In the genomic region with DNA sequence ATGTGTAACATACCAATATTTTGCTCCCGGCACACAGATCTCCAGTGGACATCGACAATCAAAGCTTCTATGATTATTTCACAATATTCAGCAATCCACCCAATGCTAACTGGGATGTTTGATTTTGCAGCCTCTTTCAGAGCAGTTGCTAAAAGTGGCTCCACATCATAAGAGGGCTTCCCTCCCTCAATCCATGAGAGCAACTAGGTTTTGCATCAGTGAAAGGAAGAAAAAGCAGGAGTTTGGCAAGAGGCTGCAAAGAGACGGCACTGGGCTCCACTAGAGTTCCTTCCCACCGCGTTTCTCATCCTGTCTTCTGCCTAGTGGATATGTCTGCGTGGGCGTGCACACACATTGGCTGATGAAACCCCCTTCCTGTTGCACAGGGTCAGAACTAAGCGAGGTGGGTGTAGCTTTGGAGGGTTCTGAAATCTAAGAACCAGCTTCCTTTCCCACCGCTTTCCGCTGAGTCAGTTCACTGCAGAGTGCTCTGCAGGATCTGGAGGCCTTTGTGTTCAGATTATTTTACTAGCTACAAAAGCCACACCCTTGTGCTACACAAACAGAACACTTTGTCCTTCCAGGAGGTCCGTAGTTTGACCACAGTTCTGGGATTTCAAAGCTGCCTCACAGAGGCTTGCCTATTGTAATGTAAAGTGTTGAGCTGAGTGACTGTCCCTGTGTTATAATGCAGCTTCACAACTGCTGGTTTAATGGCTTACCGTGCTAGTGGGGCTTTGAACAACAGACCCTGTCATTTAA, we compare ENCODE assay signal across 8 cellular contexts. TPM values are rescaled to one million over a fixed set of nuclear protein-coding genes. Genes with fewer than 3 reads are reported as not detected.
DNase-seq lines count a peak whose midpoint lies in the region; ATAC-seq and TF ChIP-seq lines count a peak whose summit lies in the region.

No MANE protein-coding gene starts in this region.

- H3K4me3 Mint-ChIP-seq in H9 (peak overlapping the region; percentile 51 to 72), osteocyte (ENCODE audit: unreplicated experiment) (peak overlapping the region; percentile 60)
- no peak overlapping the region for H3K4me3 Mint-ChIP-seq in activated naive CD8-positive, alpha-beta T cell treated with anti-CD3 and anti-CD28 coated beads, Interleukin-2, amount 50 U/mL, for 24 hours

- H2BK120ac ChIP-seq in H9 (ENCODE audit: low read depth, low read length, poor library complexity, severe bottlenecking) = no peak overlapping the region

- peaks cover 54 to 59% of the 10 kb centered on the region in 2 experiments for H3K4me1 Mint-ChIP-seq in H9
- H3K4me1 Mint-ChIP-seq in activated naive CD8-positive, alpha-beta T cell treated with anti-CD3 and anti-CD28 coated beads, Interleukin-2, amount 50 U/mL, for 24 hours = peaks cover 40% of the 10 kb centered on the region
- peaks cover 53% of the 10 kb centered on the region for H3K4me1 Mint-ChIP-seq in osteocyte (ENCODE audit: unreplicated experiment)

- H4K5ac ChIP-seq in H9 (ENCODE audit: insufficient read length, low read depth, low read length) = peak overlapping the region; percentile 89

- no peak overlapping the region for H2BK12ac ChIP-seq in H9 (ENCODE audit: insufficient read length, low read depth, low read length)

- intact Hi-C loops in cardiac septum (cut with DNase I) = no loop called here

- no peaks in the 10 kb centered on the region for H4K20me1 ChIP-seq in H9 (ENCODE audit: control insufficient read depth, insufficient read depth, insufficient read length)

- H3K79me2 ChIP-seq in H9 (ENCODE audit: insufficient read depth, low read length) = no peaks in the 10 kb centered on the region

- peaks cover 4% of the 10 kb centered on the region for H3K23me2 ChIP-seq in H9 (ENCODE audit: insufficient read length, low read depth, low read length, poor library complexity, severe bottlenecking)

- H2BK5ac ChIP-seq in H9 (ENCODE audit: insufficient read length, low read length) = no peak overlapping the region

- ATAC-seq in activated naive CD8-positive, alpha-beta T cell treated with anti-CD3 and anti-CD28 coated beads, Interleukin-2, amount 50 U/mL, for 24 hours = peak; percentile 87
- no peak for ATAC-seq in HG02852 (IDR thresholded peaks at IDR 0.05; ENCODE audit: unreplicated experiment)

- no peak overlapping the region for H4K91ac ChIP-seq in H9 (ENCODE audit: insufficient read length, low read depth, low read length)

- H3K56ac ChIP-seq in H9 (ENCODE audit: insufficient read length, low read depth, low read length) = no peak overlapping the region

- peaks cover 6% of the 10 kb centered on the region; the same call in 1 of the 2 replicates for H3K4me1 ChIP-seq in H9 (ENCODE audit: insufficient read depth, low read length)

- no peak overlapping the region for H2AFZ ChIP-seq in H9 (ENCODE audit: low read length)

- no peak overlapping the region for H4K8ac ChIP-seq in H9 (replicated peaks; ENCODE audit: insufficient read length, low read depth, low read length)

- no peak overlapping the region for H3K4ac ChIP-seq in H9 (ENCODE audit: low read depth, low read length)

- H3K27ac Mint-ChIP-seq in H9 (peak overlapping the region; percentile 97 to 99 (median 97)), osteocyte (ENCODE audit: unreplicated experiment) (peak overlapping the region; percentile 93)
- no peak overlapping the region for H3K27ac Mint-ChIP-seq in activated naive CD8-positive, alpha-beta T cell treated with anti-CD3 and anti-CD28 coated beads, Interleukin-2, amount 50 U/mL, for 24 hours

- H2BK20ac ChIP-seq in H9 (ENCODE audit: low read depth, low read length, poor library complexity, severe bottlenecking) = no peak overlapping the region

- H3T11ph ChIP-seq in H9 (ENCODE audit: low read length) = no peak overlapping the region

- H3K9me3 ChIP-seq in H9 (ENCODE audit: control insufficient read depth, low read depth, low read length) = no peaks in the 10 kb centered on the region

- no peaks in the 10 kb centered on the region for H3K27me3 ChIP-seq in H9 (ENCODE audit: insufficient read depth, low read length)

- peak overlapping the region; percentile 90 for H3K18ac ChIP-seq in H9 (ENCODE audit: insufficient read length, low read depth, low read length)

- WGBS in H9 (ENCODE audit: extremely low coverage, insufficient read length, low lambda C conversion rate) = no CpG with 5 or more reads among the region's 12 CpGs

- peak; percentile 76 for DNase-seq in H9
- peak; percentile 98 for DNase-seq in NCI-H748 (lab: John Stamatoyannopoulos, UW; ENCODE audit: unreplicated experiment)
- DNase-seq in activated naive CD8-positive, alpha-beta T cell treated with anti-CD3 and anti-CD28 coated beads, Interleukin-2, amount 50 U/mL, for 24 hours = peak; percentile 47
- peak; percentile 84 for DNase-seq in cardiac septum (ENCODE audit: low spot score)
- no peak for DNase-seq in osteocyte (ENCODE audit: extremely low spot score, unreplicated experiment)
- no peak for DNase-seq in ACHN
- DNase-seq in NCI-H2196 treated with DMSO at 0.1 percent for 48 hours (lab: John Stamatoyannopoulos, UW; ENCODE audit: unreplicated experiment) = no peak

- H3K79me1 ChIP-seq in H9 (ENCODE audit: insufficient read depth, low read depth, low read length, poor library complexity, severe bottlenecking) = no peaks in the 10 kb centered on the region

- peaks cover 0 to 2% of the 10 kb centered on the region in 2 experiments; a peak in 2 of 5 replicates for H3K9me3 Mint-ChIP-seq in H9
- no peaks in the 10 kb centered on the region for H3K9me3 Mint-ChIP-seq in activated naive CD8-positive, alpha-beta T cell treated with anti-CD3 and anti-CD28 coated beads, Interleukin-2, amount 50 U/mL, for 24 hours
- H3K9me3 Mint-ChIP-seq in osteocyte (ENCODE audit: unreplicated experiment) = no peaks in the 10 kb centered on the region

- H3K9ac ChIP-seq in H9 (ENCODE audit: extremely low read depth, insufficient read length, low read length) = peak overlapping the region; percentile 31

- H3K14ac ChIP-seq in H9 (ENCODE audit: insufficient read depth, low read length) = peak overlapping the region; percentile 81

- H3K4me2 ChIP-seq in H9 (ENCODE audit: insufficient read depth, insufficient read length, low read length) = peak overlapping the region; percentile 76

- no peak overlapping the region for H2AK5ac ChIP-seq in H9 (ENCODE audit: insufficient read length, low read length)

- H3K27me3 Mint-ChIP-seq in H9 (ENCODE audit: low read depth) = peaks cover 9% of the 10 kb centered on the region; the same call in 1 of the 2 replicates
- no peaks in the 10 kb centered on the region for H3K27me3 Mint-ChIP-seq in activated naive CD8-positive, alpha-beta T cell treated with anti-CD3 and anti-CD28 coated beads, Interleukin-2, amount 50 U/mL, for 24 hours
- no peaks in the 10 kb centered on the region for H3K27me3 Mint-ChIP-seq in osteocyte (ENCODE audit: unreplicated experiment)

- H3K36me3 Mint-ChIP-seq in H9 (ENCODE audit: insufficient read depth in 1 of 3, low read depth in 3 of 3) (no peaks in the 10 kb centered on the region), osteocyte (ENCODE audit: unreplicated experiment) (no peaks in the 10 kb centered on the region)
- no peaks in the 10 kb centered on the region for H3K36me3 Mint-ChIP-seq in activated naive CD8-positive, alpha-beta T cell treated with anti-CD3 and anti-CD28 coated beads, Interleukin-2, amount 50 U/mL, for 24 hours (ENCODE audit: low read depth)

- in situ Hi-C loops in ACHN (cut with HindIII; ENCODE audit: low pct_ligation_motif_present, low pct_unique_long_range_greater_than_20kb, low sequenced_read_pairs) = no loop called here

- no peak overlapping the region for H3K23ac ChIP-seq in H9 (ENCODE audit: insufficient read length, low read depth, low read length)

- peak overlapping the region; percentile 81 for H3K27ac ChIP-seq in H9 (ENCODE audit: insufficient read length, low read depth, low read length)

- no peak overlapping the region for H2BK15ac ChIP-seq in H9 (ENCODE audit: low read depth, low read length)

- no peak for TF ChIP-seq CTCF in H9 (conservative IDR thresholded peaks at IDR 0.05)
- TF ChIP-seq CTCF in osteocyte (IDR thresholded peaks at IDR 0.05) = no peak

RNA-seq across cellular contexts. Expression of a gene that starts 28.1 kb away (rescaled TPM):
- total RNA-seq in H9 (2021) = 36.3 and 39.4 TPM in 2 replicates
- total RNA-seq in cardiac septum = 17.7 TPM
- total RNA-seq in osteocyte = 9.6 and 11.0 TPM in 2 replicates

Comparison
In these comparisons a context has a peak if more than half of its experiments do, and no peak if none do; other contexts are left out.
1. DNase-seq: peak in H9 (single experiment), NCI-H748 (single experiment), activated naive CD8-positive, alpha-beta T cell treated with anti-CD3 and anti-CD28 coated beads, Interleukin-2, amount 50 U/mL, for 24 hours (single experiment) and cardiac septum (single experiment); none in osteocyte (single experiment), ACHN (single experiment) and NCI-H2196 treated with DMSO at 0.1 percent for 48 hours (single experiment).